ENCODE assay signal across 8 cellular contexts in the genomic region with DNA sequence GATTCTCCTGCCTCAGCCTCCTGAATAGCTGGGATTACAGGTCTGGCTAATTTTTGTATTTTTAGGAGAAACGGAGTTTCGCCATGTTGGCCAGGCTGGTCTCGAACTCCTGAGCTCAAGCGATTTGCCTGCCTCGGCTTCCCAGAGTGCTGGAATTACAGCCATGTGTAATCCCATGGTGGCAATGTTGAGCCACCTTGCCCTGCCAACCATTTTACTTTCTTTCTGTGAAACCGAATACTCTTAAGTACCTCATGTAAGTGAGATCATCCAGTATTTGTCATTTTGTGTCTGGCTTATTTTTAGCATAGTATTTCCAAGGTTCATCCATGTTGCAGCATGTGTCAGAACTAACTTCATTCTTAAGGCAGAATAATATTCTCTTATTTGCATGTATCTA. TPM values are rescaled to one million over a fixed set of nuclear protein-coding genes. Genes with fewer than 3 reads are reported as not detected.
DNase-seq lines count a peak whose midpoint lies in the region; ATAC-seq lines count a peak whose summit lies in the region.

No MANE protein-coding gene starts in this region.

- peaks cover 45% of the 10 kb centered on the region for H3K4me1 ChIP-seq in SJCRH30

- H3K36me3 ChIP-seq in SJCRH30, result peaks cover 30% of the 10 kb centered on the region

- ATAC-seq in HG03097 (IDR thresholded peaks at IDR 0.05; ENCODE audit: low FRiP score, unreplicated experiment) (no peak), GM19035 (IDR thresholded peaks at IDR 0.05; ENCODE audit: unreplicated experiment) (no peak), HG03442 (IDR thresholded peaks at IDR 0.05; ENCODE audit: unreplicated experiment) (no peak)

- no peaks in the 10 kb centered on the region for H3K9me3 ChIP-seq in SJCRH30 (replicated peaks)

- H3K27ac ChIP-seq in SJCRH30, result peak overlapping the region; percentile 87
- peak overlapping the region in 15 of 21 experiments; percentile 26 to 87 (median 67) for H3K27ac ChIP-seq in skin epidermis

- DNase-seq in H4 (ENCODE audit: low spot score), result peak; percentile 71
- peak in 1 of 2 experiments; percentile 67 for DNase-seq in SJCRH30
- peak; percentile 79 for DNase-seq in fibroblast of gingiva (ENCODE audit: low read depth)
- no peak for DNase-seq in COR-L47 (lab: John Stamatoyannopoulos, UW)

- no peak overlapping the region for H3K4me3 ChIP-seq in SJCRH30
- H3K4me3 ChIP-seq in skin epidermis, result no peak overlapping the region

- H3K27me3 ChIP-seq in SJCRH30, result no peaks in the 10 kb centered on the region

RNA-seq across cellular contexts. Expression of a gene that starts 8.2 kb away (rescaled TPM):
- 26.2 and 33.1 TPM in 2 replicates for total RNA-seq in H4 (2014; rRNA removed; shearing (Covaris generic))
- total RNA-seq in SJCRH30 (2014; rRNA removed; shearing (Covaris generic)), result 173 and 185 TPM in 2 replicates
